In the genomic region with DNA sequence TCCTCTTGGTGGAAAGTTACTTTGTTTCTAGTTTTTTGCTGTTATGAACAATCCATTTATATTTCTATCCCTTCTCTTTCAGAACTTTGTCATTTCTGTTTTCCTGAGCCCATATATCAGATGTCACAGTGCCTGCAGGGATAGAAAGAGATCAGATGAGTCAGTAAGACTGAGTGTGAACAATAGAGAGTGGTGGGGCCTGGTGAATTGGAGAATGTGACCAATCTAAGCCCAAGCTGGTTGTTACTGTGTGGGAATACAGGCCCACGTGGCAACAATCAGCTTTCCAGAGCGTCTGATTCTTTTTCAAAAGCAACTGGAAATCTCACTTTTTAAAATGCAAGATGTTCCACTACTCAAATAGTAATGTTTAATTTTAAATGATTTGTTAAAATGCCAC, we compare ENCODE assay signal across 18 cellular contexts. TPM values are rescaled to one million over a fixed set of nuclear protein-coding genes. Genes with fewer than 3 reads are reported as not detected.
DNase-seq lines count a peak whose midpoint lies in the region; ATAC-seq and TF ChIP-seq lines count a peak whose summit lies in the region.
"Had no signal": no experiment of that assay in that cellular context is flagged by ENCODE, and none has a peak within 500 bp of the region (broad histone marks: within the 10 kb centered on the region; RNA-seq: fewer than 3 reads in every experiment).

No MANE protein-coding gene starts in this region.

- ATAC-seq in HG02571 (IDR thresholded peaks at IDR 0.05; ENCODE audit: unreplicated experiment), result no peak
- ATAC-seq: heart right ventricle, T-helper 17 cell had no signal

- H3K36me3 ChIP-seq in HEK293 (ENCODE audit: control insufficient read depth in 2 of 2, insufficient read depth in 1 of 2, low read length in 2 of 2), result peaks cover 55 to 71% of the 10 kb centered on the region in 2 experiments
- peaks cover 77% of the 10 kb centered on the region for H3K36me3 ChIP-seq in adipocyte (ENCODE audit: control insufficient read depth, insufficient read depth, low read length, severe bottlenecking)
- H3K36me3 ChIP-seq in mesendoderm (ENCODE audit: control insufficient read depth, insufficient read depth, low read length), result no peaks in the 10 kb centered on the region
- peaks cover 19% of the 10 kb centered on the region for H3K36me3 ChIP-seq in PC-9 (ENCODE audit: low read depth)

- H3K4me1 ChIP-seq in HEK293 (ENCODE audit: control insufficient read depth, insufficient read depth, low read length) (no peaks in the 10 kb centered on the region), adipocyte (ENCODE audit: control insufficient read depth, insufficient read depth, low read length) (no peaks in the 10 kb centered on the region), mesendoderm (ENCODE audit: control insufficient read depth, low read depth, low read length) (no peaks in the 10 kb centered on the region), PC-9 (replicated peaks; ENCODE audit: insufficient read depth) (no peaks in the 10 kb centered on the region)
- H3K4me1 ChIP-seq: right atrium auricular region had no signal

- H4K20me1 ChIP-seq in PC-9 (ENCODE audit: insufficient read depth), result peaks cover 61% of the 10 kb centered on the region

- no peak overlapping the region for H3K4ac ChIP-seq in mesendoderm (ENCODE audit: low read depth, low read length)

- H3K23ac ChIP-seq in mesendoderm (ENCODE audit: low read length), result no peak overlapping the region

- H2BK5ac ChIP-seq in mesendoderm (ENCODE audit: low read length), result no peak overlapping the region

- H4K8ac ChIP-seq in mesendoderm (ENCODE audit: low read depth, low read length), result no peak overlapping the region

- H3K4me3 ChIP-seq in HEK293 (ENCODE audit: low read depth, low read length), result no peak overlapping the region
- no peak overlapping the region for H3K4me3 ChIP-seq in adipocyte (ENCODE audit: low read length)
- H3K4me3 ChIP-seq in mesendoderm (ENCODE audit: low read length), result no peak overlapping the region
- no peak overlapping the region for H3K4me3 ChIP-seq in PC-9
- H3K4me3 ChIP-seq: heart right ventricle, right atrium auricular region had no signal

- H2AFZ ChIP-seq in PC-9, result no peak overlapping the region

- peaks cover 7% of the 10 kb centered on the region for H3K79me2 ChIP-seq in mesendoderm (ENCODE audit: control insufficient read depth, insufficient read depth, low read length)
- H3K79me2 ChIP-seq in PC-9 (ENCODE audit: low read depth), result peaks cover 45% of the 10 kb centered on the region

- intact Hi-C loops in PC-9 (cut with micrococcal nuclease; ENCODE audit: unreplicated experiment), result no loop called here

- H3K4me2 ChIP-seq in mesendoderm (ENCODE audit: low read length) (no peak overlapping the region), PC-9 (no peak overlapping the region)

- no peak overlapping the region for H2BK120ac ChIP-seq in mesendoderm (ENCODE audit: low read depth, low read length)

- DNase-seq in EH (ENCODE audit: low read depth) (peak; percentile 37), adipocyte (ENCODE audit: low read depth) (peak; percentile 11), mesendoderm (peak; percentile 51), PC-9 (no peak), NCI-H2107 treated with DMSO at 0.1 percent for 48 hours (lab: John Stamatoyannopoulos, UW; ENCODE audit: unreplicated experiment) (no peak), NCI-H2196 (lab: John Stamatoyannopoulos, UW; ENCODE audit: unreplicated experiment) (no peak)
- DNase-seq: activated naive CD4-positive, alpha-beta T cell; heart right ventricle; KBM-7; NCI-H146; NCI-H526; stimulated activated CD4-positive, alpha-beta T cell treated with anti-CD3 and anti-CD28 coated beads, Interleukin-4, amount 100 ng/mL, for 4 hours; stimulated activated naive CD4-positive, alpha-beta T cell; T-helper 17 cell had no signal

- no peak overlapping the region for H2AK5ac ChIP-seq in mesendoderm (ENCODE audit: low read length)

- H3K9ac ChIP-seq in adipocyte (ENCODE audit: low read length) (no peak overlapping the region), mesendoderm (ENCODE audit: low read length) (no peak overlapping the region)

- H2BK15ac ChIP-seq in mesendoderm (replicated peaks; ENCODE audit: low read depth), result no peak overlapping the region

- H3K27me3 ChIP-seq in adipocyte (replicated peaks; ENCODE audit: control insufficient read depth, insufficient read depth, low read length) (no peaks in the 10 kb centered on the region), mesendoderm (ENCODE audit: insufficient read depth, low read length, poor library complexity) (no peaks in the 10 kb centered on the region), PC-9 (ENCODE audit: insufficient read depth, low read depth) (no peaks in the 10 kb centered on the region)
- H3K27me3 ChIP-seq: heart right ventricle, right atrium auricular region had no signal

- CTCF ChIA-PET in HEK293 (lab: Yijun Ruan, JAX) (interaction anchor here (0.6 kb wide), 1 partner anchor 354 kb away, joined by 3 read pairs; no protein-coding TSS in a partner anchor), PC-9 (lab: Charles Lee) (no interaction called here)

- no peak overlapping the region for H3K18ac ChIP-seq in mesendoderm (ENCODE audit: low read length)

- no CpG with 5 or more reads among the region's 2 CpGs for WGBS in mesendoderm (ENCODE audit: extremely low coverage, insufficient coverage, low lambda C conversion rate)

- TF ChIP-seq CTCF in HEK293 (tag by site-specific recombination; IDR thresholded peaks at IDR 0.05), result no peak
- no peak for TF ChIP-seq CTCF in PC-9 (conservative IDR thresholded peaks at IDR 0.05)

- no peak overlapping the region for H3K56ac ChIP-seq in mesendoderm (ENCODE audit: low read length)

- H3K27ac ChIP-seq in HEK293 (ENCODE audit: extremely low read depth, low read depth, low read length), result no peak overlapping the region
- no peak overlapping the region for H3K27ac ChIP-seq in mesendoderm (ENCODE audit: low read depth, low read length)
- no peak overlapping the region for H3K27ac ChIP-seq in PC-9
- H3K27ac ChIP-seq: heart right ventricle, right atrium auricular region, RWPE1 had no signal

- POLR2A ChIA-PET in HEK293 (lab: Yijun Ruan, JAX), result interaction anchor here (0.7 kb wide), 1 partner anchor 10 kb away, joined by 3 read pairs; the partner anchor contains the start of genes DCTN5 and PALB2
- POLR2A ChIA-PET in PC-9 (lab: Charles Lee; ENCODE audit: unreplicated experiment), result no interaction called here

- BruUV-seq in PC-9 (replicated peaks; lab: Mats Ljungman, UMichigan), result no TSS peak

- no peaks in the 10 kb centered on the region for H3K9me2 ChIP-seq in PC-9 (ENCODE audit: insufficient read depth)

- H3F3A ChIP-seq in PC-9 (ENCODE audit: insufficient read depth, low read depth), result no peaks in the 10 kb centered on the region; the same call in 1 of the 2 replicates

- H3K79me1 ChIP-seq in mesendoderm (ENCODE audit: low read length), result no peaks in the 10 kb centered on the region

- H3K9me3 ChIP-seq in HEK293 (ENCODE audit: control insufficient read depth, insufficient read depth, low read depth, low read length) (no peaks in the 10 kb centered on the region), adipocyte (ENCODE audit: control insufficient read depth, low read length) (no peaks in the 10 kb centered on the region), PC-9 (ENCODE audit: insufficient read depth, low read depth) (no peaks in the 10 kb centered on the region)
- H3K9me3 ChIP-seq: heart right ventricle, right atrium auricular region had no signal

- H4K5ac ChIP-seq in mesendoderm (ENCODE audit: low read length), result no peak overlapping the region

TF ChIP-seq in HEK293, 187 proteins besides CTCF, POLR2A, EP300 and RAD21:
- TF ChIP-seq PRDM1 (tag by site-specific recombination; IDR thresholded peaks at IDR 0.05) (0 out of 2 replicates have a peak, but pooled peaks have one; percentile 16), GLI2 (tag by site-specific recombination; IDR thresholded peaks at IDR 0.05; ENCODE audit: borderline replicate concordance, low read depth) (no peak), ZNF600 (tag by site-specific recombination; IDR thresholded peaks at IDR 0.05) (0 out of 2 replicates have a peak, but pooled peaks have one; percentile 23)

RNA-seq across cellular contexts. Expression of gene DCTN5, which starts 9.4 kb away (rescaled TPM):
- 56.1 TPM for polyA plus RNA-seq in mesendoderm (2013, experiment 1 of 2)
- polyA plus RNA-seq in mesendoderm (2013, experiment 2 of 2), result 52.6 TPM
- 52.9 and 84.8 TPM in 2 replicates for total RNA-seq in PC-9 (2021)

RNA-seq across cellular contexts. Expression of gene PALB2, which starts 9.6 kb away (rescaled TPM):
- 35.5 TPM for polyA plus RNA-seq in mesendoderm (2013, experiment 1 of 2)
- polyA plus RNA-seq in mesendoderm (2013, experiment 2 of 2), result 34.6 TPM
- 15.1 and 19.1 TPM in 2 replicates for total RNA-seq in PC-9 (2021)

RNA-seq across cellular contexts. Expression of gene PLK1, which starts 28.0 kb away (rescaled TPM):
- 151 TPM for polyA plus RNA-seq in mesendoderm (2013, experiment 1 of 2)
- 151 TPM for polyA plus RNA-seq in mesendoderm (2013, experiment 2 of 2)
- 169 and 213 TPM in 2 replicates for total RNA-seq in PC-9 (2021)

RNA-seq across cellular contexts. Expression of gene NDUFAB1, which starts 54.6 kb away (rescaled TPM):
- 256 TPM for polyA plus RNA-seq in mesendoderm (2013, experiment 1 of 2)
- polyA plus RNA-seq in mesendoderm (2013, experiment 2 of 2), result 246 TPM
- total RNA-seq in PC-9 (2021), result 125 and 136 TPM in 2 replicates

Comparison
In these comparisons a context has a peak if more than half of its experiments do, and no peak if none do; other contexts are left out.
1. DNase-seq: peak in EH (single experiment), adipocyte (single experiment) and mesendoderm (single experiment); none in PC-9 (0 of 2), NCI-H2107 treated with DMSO at 0.1 percent for 48 hours (single experiment) and NCI-H2196 (single experiment).